9 cellular contexts compared by ENCODE assay signal in genomic region chr3:49005998-49006397, GRCh38. TPM values are rescaled to one million over a fixed set of nuclear protein-coding genes. Genes with fewer than 3 reads are reported as not detected.
DNase-seq lines count a peak whose midpoint lies in the region; ATAC-seq and TF ChIP-seq lines count a peak whose summit lies in the region.
"Had no signal": no experiment of that assay in that cellular context is flagged by ENCODE, and none has a peak within 500 bp of the region (broad histone marks: within the 10 kb centered on the region; RNA-seq: fewer than 3 reads in every experiment).

No MANE protein-coding gene starts in this region.

- peak overlapping the region; percentile 91 for H3K4me3 ChIP-seq in left ventricle myocardium inferior
- H3K4me3 ChIP-seq in right atrium auricular region, result peak overlapping the region in 1 of 2 donors; percentile 82
- peak overlapping the region; percentile 84 for H3K4me3 ChIP-seq in astrocyte of the cerebellum (ENCODE audit: low read depth, low read length)
- peak overlapping the region; percentile 87 to 94 for H3K4me3 ChIP-seq in mucosa of rectum (ENCODE audit: low read length in 2 of 2)
- H3K4me3 ChIP-seq in uterus, result no peak overlapping the region
- H3K4me3 ChIP-seq in A673 (ENCODE audit: low read depth, low read length, poor library complexity, severe bottlenecking), result no peak overlapping the region

- intact Hi-C loops in left ventricle myocardium inferior (cut with micrococcal nuclease) (no loop called here), uterus (cut with DNase I; ENCODE audit: low total_unique reads) (no loop called here), A673 (cut with micrococcal nuclease; ENCODE audit: unreplicated experiment) (no loop called here)

- peaks cover 29% of the 10 kb centered on the region for H3K4me1 ChIP-seq in left ventricle myocardium inferior
- peaks cover 0 to 20% of the 10 kb centered on the region in 2 donors for H3K4me1 ChIP-seq in right atrium auricular region
- peaks cover 16 to 18% of the 10 kb centered on the region in 2 donors for H3K4me1 ChIP-seq in mucosa of rectum (ENCODE audit: control insufficient read depth in 2 of 2, insufficient read depth in 2 of 2, low read length in 2 of 2)
- H3K4me1 ChIP-seq in uterus, result no peaks in the 10 kb centered on the region
- H3K4me1 ChIP-seq in A673 (ENCODE audit: insufficient read depth, low read length, poor library complexity, severe bottlenecking), result no peaks in the 10 kb centered on the region

- no TSS peak for BruUV-seq in A673 (replicated peaks; lab: Mats Ljungman, UMichigan)

- no peak for TF ChIP-seq CTCF in left ventricle myocardium inferior (IDR thresholded peaks at IDR 0.05; ENCODE audit: borderline replicate concordance)
- no peak for TF ChIP-seq CTCF in right atrium auricular region (IDR thresholded peaks at IDR 0.05)
- TF ChIP-seq CTCF in astrocyte of the cerebellum (IDR thresholded peaks at IDR 0.05; ENCODE audit: low read depth, low read length, missing control alignments), result no peak
- TF ChIP-seq CTCF in uterus (IDR thresholded peaks at IDR 0.05), result no peak
- no peak for TF ChIP-seq CTCF in A673 (conservative IDR thresholded peaks at IDR 0.05; ENCODE audit: low read depth, low read length)

- H3K9ac ChIP-seq in mucosa of rectum (ENCODE audit: low read depth in 1 of 2, low read length in 2 of 2), result peak overlapping the region; percentile 86 to 91

- no peaks in the 10 kb centered on the region for H3K27me3 ChIP-seq in left ventricle myocardium inferior (ENCODE audit: low read depth)
- H3K27me3 ChIP-seq in right atrium auricular region, result no peaks in the 10 kb centered on the region
- no peaks in the 10 kb centered on the region for H3K27me3 ChIP-seq in mucosa of rectum (ENCODE audit: control insufficient read depth in 2 of 2, insufficient read depth in 2 of 2, low read length in 2 of 2)
- H3K27me3 ChIP-seq in uterus, result no peaks in the 10 kb centered on the region
- H3K27me3 ChIP-seq in A673 (replicated peaks; ENCODE audit: insufficient read depth, low read depth, low read length, poor library complexity), result no peaks in the 10 kb centered on the region

- no peak for TF ChIP-seq POLR2A in uterus (IDR thresholded peaks at IDR 0.05)

- H3K27ac ChIP-seq in left ventricle myocardium inferior (replicated peaks) (peak overlapping the region; percentile 98), right atrium auricular region (peak overlapping the region in 1 of 2 donors; percentile 98), mucosa of rectum (ENCODE audit: low read depth in 2 of 2, low read length in 2 of 2) (peak overlapping the region in 1 of 2 donors; percentile 99), uterus (peak overlapping the region; percentile 92 to 99), A673 (ENCODE audit: low read depth, low read length, poor library complexity, severe bottlenecking) (no peak overlapping the region)

- in situ Hi-C loops in astrocyte of the cerebellum (cut with HindIII; ENCODE audit: low sequenced_read_pairs), result no loop called here

- DNase-seq in left ventricle myocardium inferior (no peak), right atrium auricular region (ENCODE audit: low spot score) (no peak), astrocyte of the cerebellum (ENCODE audit: low read depth) (no peak), uterus (peak in 1 of 2 donors; percentile 53), inferior parietal cortex (ENCODE audit: extremely low spot score) (no peak), A673 (ENCODE audit: low spot score) (no peak)
- DNase-seq: NK-92 treated with Interleukin-12 subunit alpha and Interleukin-12 subunit beta, amount 100 ng/mL, for 24 hours had no signal

- H3K36me3 ChIP-seq in left ventricle myocardium inferior (no peaks in the 10 kb centered on the region), right atrium auricular region (no peaks in the 10 kb centered on the region), mucosa of rectum (ENCODE audit: control insufficient read depth in 2 of 2, insufficient read depth in 2 of 2, low read length in 2 of 2) (peaks cover 0 to 3% of the 10 kb centered on the region in 2 donors), uterus (no peaks in the 10 kb centered on the region), A673 (ENCODE audit: insufficient read depth, low read length, poor library complexity, severe bottlenecking) (no peaks in the 10 kb centered on the region)

- no peak for ATAC-seq in HG02884 (IDR thresholded peaks at IDR 0.05; ENCODE audit: unreplicated experiment)

- no peaks in the 10 kb centered on the region for H3K9me3 ChIP-seq in left ventricle myocardium inferior (replicated peaks)
- no peaks in the 10 kb centered on the region for H3K9me3 ChIP-seq in right atrium auricular region
- H3K9me3 ChIP-seq in mucosa of rectum (ENCODE audit: control insufficient read depth in 2 of 2, low read length in 2 of 2), result no peaks in the 10 kb centered on the region
- no peaks in the 10 kb centered on the region for H3K9me3 ChIP-seq in uterus
- H3K9me3 ChIP-seq in A673 (ENCODE audit: low read depth, low read length, poor library complexity, severe bottlenecking), result no peaks in the 10 kb centered on the region

- CTCF ChIA-PET in A673 (lab: Charles Lee), result no interaction called here

- POLR2A ChIA-PET in A673 (lab: Charles Lee; ENCODE audit: low non-redundant PET), result no interaction called here

RNA-seq across cellular contexts. Expression of gene WDR6, which starts 1.2 kb away (rescaled TPM):
- total RNA-seq in left ventricle myocardium inferior, result 79.0 TPM
- total RNA-seq in right atrium auricular region, result 10 to 100 TPM; 51.2 to 71.1 TPM
- 100 to 1,000 TPM in 3 of 4 donors, 10 to 100 TPM in 1; 50.0 to 243 (median 122) TPM for total RNA-seq in uterus
- total RNA-seq in A673 (2021), result 88.5 and 93.7 TPM in 2 replicates

RNA-seq across cellular contexts. Expression of gene DALRD3, which starts 12.4 kb away (rescaled TPM):
- 11.8 TPM for total RNA-seq in left ventricle myocardium inferior
- total RNA-seq in right atrium auricular region, result 10 to 100 TPM in 1 of 2 donors, 1 to 10 TPM in 1; 9.5 to 11.8 TPM
- total RNA-seq in uterus, result 10 to 100 TPM; 13.8 to 93.0 (median 27.7) TPM
- 13.2 and 15.8 TPM in 2 replicates for total RNA-seq in A673 (2021)

RNA-seq across cellular contexts. Expression of gene NDUFAF3, which starts 15.9 kb away (rescaled TPM):
- total RNA-seq in left ventricle myocardium inferior, result 159 TPM
- 100 to 1,000 TPM; 182 to 297 TPM for total RNA-seq in right atrium auricular region
- total RNA-seq in uterus, result 10 to 100 TPM in 3 of 4 donors, 1 to 10 TPM in 1; 8.8 to 96.6 (median 30.3) TPM
- total RNA-seq in A673 (2021), result 36.6 and 39.1 TPM in 2 replicates

RNA-seq across cellular contexts. Expression of gene P4HTM, which starts 16.0 kb away (rescaled TPM):
- total RNA-seq in left ventricle myocardium inferior (28.9 TPM), right atrium auricular region (10 to 100 TPM; 40.5 to 45.4 TPM), uterus (10 to 100 TPM; 35.0 to 81.5 (median 51.1) TPM), A673 (2021) (13.3 and 14.9 TPM in 2 replicates)

RNA-seq across cellular contexts. Expression of gene IMPDH2, which starts 23.2 kb away (rescaled TPM):
- total RNA-seq in left ventricle myocardium inferior (46.9 TPM), right atrium auricular region (10 to 100 TPM; 32.1 to 68.7 TPM), uterus (100 to 1,000 TPM in 3 of 4 donors, 10 to 100 TPM in 1; 53.0 to 273 (median 163) TPM), A673 (2021) (190 and 196 TPM in 2 replicates)

Comparison
In these comparisons a context has a peak if more than half of its experiments do, and no peak if none do; other contexts are left out.
1. H3K4me3 ChIP-seq: peak in left ventricle myocardium inferior (single experiment), astrocyte of the cerebellum (single experiment) and mucosa of rectum (2 of 2); none in uterus (0 of 2) and A673 (single experiment).